Comparison of ENCODE assay signal across 8 cellular contexts in genomic region chr11:115193931-115194797, GRCh38.
DNase-seq lines count a peak whose midpoint lies in the region; ATAC-seq and TF ChIP-seq lines count a peak whose summit lies in the region.

No MANE protein-coding gene starts in this region.

- H3K36me3 Mint-ChIP-seq in endothelial cell (ENCODE audit: low read depth, unreplicated experiment): no peaks in the 10 kb centered on the region
- H3K36me3 Mint-ChIP-seq in osteocyte (ENCODE audit: unreplicated experiment): no peaks in the 10 kb centered on the region

- ATAC-seq in GM18511 (IDR thresholded peaks at IDR 0.05; ENCODE audit: unreplicated experiment) (peak; percentile 83), HG03457 (IDR thresholded peaks at IDR 0.05; ENCODE audit: unreplicated experiment) (peak; percentile 69)

- no peaks in the 10 kb centered on the region for H3K9me3 Mint-ChIP-seq in endothelial cell (ENCODE audit: unreplicated experiment)
- H3K9me3 Mint-ChIP-seq in osteocyte (ENCODE audit: unreplicated experiment): no peaks in the 10 kb centered on the region

- TF ChIP-seq CTCF in GM20000 (IDR thresholded peaks at IDR 0.05; ENCODE audit: extremely low read depth, missing control alignments): no peak
- no peak for TF ChIP-seq CTCF in endothelial cell (IDR thresholded peaks at IDR 0.05; ENCODE audit: unreplicated experiment)
- TF ChIP-seq CTCF in osteocyte (IDR thresholded peaks at IDR 0.05): no peak

- H3K4me3 Mint-ChIP-seq in endothelial cell (ENCODE audit: unreplicated experiment) (no peak overlapping the region), osteocyte (ENCODE audit: unreplicated experiment) (no peak overlapping the region)

- H3K27ac Mint-ChIP-seq in endothelial cell (ENCODE audit: unreplicated experiment): peak overlapping the region; percentile 83
- no peak overlapping the region for H3K27ac Mint-ChIP-seq in osteocyte (ENCODE audit: unreplicated experiment)

- H3K4me1 Mint-ChIP-seq in endothelial cell (ENCODE audit: unreplicated experiment): peaks cover 13% of the 10 kb centered on the region
- H3K4me1 Mint-ChIP-seq in osteocyte (ENCODE audit: unreplicated experiment): peaks cover 20% of the 10 kb centered on the region

- no peaks in the 10 kb centered on the region for H3K27me3 Mint-ChIP-seq in endothelial cell (ENCODE audit: unreplicated experiment)
- no peaks in the 10 kb centered on the region for H3K27me3 Mint-ChIP-seq in osteocyte (ENCODE audit: unreplicated experiment)

- peak; percentile 38 for DNase-seq in GM20000 (ENCODE audit: low spot score)
- DNase-seq in endothelial cell (ENCODE audit: low spot score): no peak
- DNase-seq in kidney tubule cell (ENCODE audit: low spot score): no peak
- no peak for DNase-seq in osteocyte (ENCODE audit: extremely low spot score, unreplicated experiment)
- no peak for DNase-seq in activated CD4-positive, CD25-positive, alpha-beta regulatory T cell (lab: John Stamatoyannopoulos, UW)
- DNase-seq in 8988T: no peak
